In genomic region chr2:32904711-32905110, GRCh38 we compare ENCODE assay signal across 21 cellular contexts. TPM values are rescaled to one million over a fixed set of nuclear protein-coding genes. Genes with fewer than 3 reads are reported as not detected.
DNase-seq lines count a peak whose midpoint lies in the region; TF ChIP-seq lines count a peak whose summit lies in the region.
"Had no signal": no experiment of that assay in that cellular context is flagged by ENCODE, and none has a peak within 500 bp of the region (broad histone marks: within the 10 kb centered on the region; RNA-seq: fewer than 3 reads in every experiment).

No MANE protein-coding gene starts in this region.

- BruUV-seq in OCI-LY7 (replicated peaks; lab: Mats Ljungman, UMichigan), result no TSS peak

- TF ChIP-seq CTCF in OCI-LY7 (conservative IDR thresholded peaks at IDR 0.05; ENCODE audit: low read length), result no peak
- no peak for TF ChIP-seq CTCF in fibroblast of the aortic adventitia (IDR thresholded peaks at IDR 0.05; ENCODE audit: insufficient read depth, low read length)
- TF ChIP-seq CTCF in RWPE1 (conservative IDR thresholded peaks at IDR 0.05; ENCODE audit: low read depth), result no peak

- H3K4me3 ChIP-seq in OCI-LY7 (ENCODE audit: low read depth, low read length, poor library complexity, severe bottlenecking), result no peak overlapping the region
- no peak overlapping the region for H3K4me3 ChIP-seq in fibroblast of the aortic adventitia (ENCODE audit: low read depth, low read length)

- H2AFZ ChIP-seq in OCI-LY7 (ENCODE audit: low read length), result peak overlapping the region; percentile 87

- no peaks in the 10 kb centered on the region for H3K79me2 ChIP-seq in OCI-LY7 (ENCODE audit: insufficient read depth, low read depth, low read length)

- H3K9me3 ChIP-seq in OCI-LY7 (ENCODE audit: low read length), result peaks cover 15% of the 10 kb centered on the region; the same call in 1 of the 2 replicates
- H3K9me3 ChIP-seq: BE2C had no signal

- peak; percentile 17 for DNase-seq in NCI-H2107 treated with DMSO at 0.1 percent for 48 hours (lab: John Stamatoyannopoulos, UW; ENCODE audit: unreplicated experiment)
- no peak for DNase-seq in NCI-H2107 (lab: John Stamatoyannopoulos, UW)
- DNase-seq in OCI-LY7 (ENCODE audit: low spot score), result no peak
- DNase-seq in fibroblast of the aortic adventitia (ENCODE audit: low read depth), result peak; percentile 5
- DNase-seq in activated effector memory CD4-positive, alpha-beta T cell treated with anti-CD3 and anti-CD28 coated beads, Interleukin-2, amount 50 U/mL, for 16 hours, result no peak
- no peak for DNase-seq in OCI-M2 (lab: John Stamatoyannopoulos, UW; ENCODE audit: unreplicated experiment)
- DNase-seq in RWPE1 (ENCODE audit: low spot score), result no peak
- no peak for DNase-seq in activated CD4-positive, alpha-beta T cell treated with anti-CD3 and anti-CD28 coated beads for 4 hours
- DNase-seq: BE2C; CD4-positive, alpha-beta memory T cell; DMS79 treated with DMSO at 0.1 percent for 48 hours; GDM1; HCEC 1CT; KBM-7; NCI-H1048; NCI-H1436 treated with DMSO at 0.1 percent for 48 hours; NCI-H2029 treated with DMSO at 0.1 percent for 48 hours; NCI-H2227 treated with DMSO at 0.1 percent for 48 hours; NCI-H524 treated with DMSO at 0.1 percent for 48 hours; RPMI8226 had no signal

- H3K27ac ChIP-seq in OCI-LY7 (ENCODE audit: low read depth, low read length, poor library complexity, severe bottlenecking) (peak overlapping the region; percentile 18), RWPE1 (no peak overlapping the region)
- H3K27ac ChIP-seq: 22Rv1 had no signal

- no peaks in the 10 kb centered on the region for H3K9me2 ChIP-seq in OCI-LY7 (ENCODE audit: insufficient read depth, low read length)

- peaks cover 56% of the 10 kb centered on the region for H3K4me1 ChIP-seq in OCI-LY7 (ENCODE audit: insufficient read depth, low read length, poor library complexity, severe bottlenecking)
- H3K4me1 ChIP-seq: BE2C had no signal

- POLR2A ChIA-PET in OCI-LY7 (lab: Charles Lee), result interaction anchor here (0.6 to 1.4 kb wide), 2 partner anchors 9 to 20 kb away, joined by 4 to 5 read pairs; no protein-coding TSS in a partner anchor
- POLR2A ChIA-PET in RWPE1 (lab: Yijun Ruan, JAX; ENCODE audit: low non-redundant PET), result interaction anchor here (0.6 kb wide), 1 partner anchor 123 kb away, joined by 4 read pairs; no protein-coding TSS in a partner anchor

- H3K4me2 ChIP-seq in OCI-LY7 (ENCODE audit: low read length), result peak overlapping the region; percentile 68

- H3K36me3 ChIP-seq in OCI-LY7 (ENCODE audit: insufficient read depth, low read length), result peaks cover 8% of the 10 kb centered on the region
- H3K36me3 ChIP-seq: BE2C had no signal

- H4K20me1 ChIP-seq in OCI-LY7 (ENCODE audit: insufficient read depth, low read length), result no peaks in the 10 kb centered on the region

- intact Hi-C loops in OCI-LY7 (cut with micrococcal nuclease; ENCODE audit: unreplicated experiment), result no loop called here

- CTCF ChIA-PET in OCI-LY7 (lab: Charles Lee; ENCODE audit: unreplicated experiment) (interaction anchor here (0.7 kb wide), 1 partner anchor 55 kb away, joined by 3 read pairs; no protein-coding TSS in a partner anchor), RWPE1 (lab: Yijun Ruan, JAX) (interaction anchor here (0.9 kb wide), 1 partner anchor 14 kb away, joined by 3 read pairs; no protein-coding TSS in a partner anchor)

RNA-seq across cellular contexts. Expression of gene LTBP1, which starts 42.0 kb away (rescaled TPM):
- 59.8 and 61.1 TPM in 2 replicates for total RNA-seq in OCI-LY7 (2014; rRNA removed; shearing (Covaris generic))
- total RNA-seq in OCI-LY7 (2022), result 72.4 and 82.6 TPM in 2 replicates
- total RNA-seq in fibroblast of the aortic adventitia (ENCODE audit: low replicate concordance), result 90.7 and 947 TPM in 2 replicates

Comparison
In these comparisons a context has a peak if more than half of its experiments do, and no peak if none do; other contexts are left out.
1. DNase-seq: peak in NCI-H2107 treated with DMSO at 0.1 percent for 48 hours (single experiment) and fibroblast of the aortic adventitia (single experiment); none in NCI-H2107 (single experiment), OCI-LY7 (single experiment), activated effector memory CD4-positive, alpha-beta T cell treated with anti-CD3 and anti-CD28 coated beads, Interleukin-2, amount 50 U/mL, for 16 hours (single experiment), OCI-M2 (single experiment), RWPE1 (single experiment) and activated CD4-positive, alpha-beta T cell treated with anti-CD3 and anti-CD28 coated beads for 4 hours (0 of 2).